Comparison of ENCODE assay signal across 16 cellular contexts in the genomic region with DNA sequence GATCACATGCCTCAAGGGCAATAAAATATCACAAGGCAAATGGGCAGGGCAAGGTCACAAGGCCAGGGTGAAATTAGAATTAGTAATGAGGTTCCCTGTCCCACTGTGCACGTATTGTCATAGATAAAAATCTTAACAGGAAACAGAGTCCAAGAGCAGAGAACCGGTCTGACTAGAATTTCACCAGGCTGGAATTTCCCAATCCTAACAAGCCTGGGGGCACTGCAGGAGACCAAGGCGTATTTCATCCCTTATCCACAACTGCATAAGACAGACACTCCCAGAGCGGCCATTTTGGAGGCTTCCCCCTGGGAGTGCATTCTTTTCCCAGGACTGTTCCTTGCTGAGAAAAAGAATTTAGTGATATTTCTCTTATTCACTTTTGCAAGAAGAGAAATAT. TPM values are rescaled to one million over a fixed set of nuclear protein-coding genes. Genes with fewer than 3 reads are reported as not detected.
DNase-seq lines count a peak whose midpoint lies in the region; ATAC-seq and TF ChIP-seq lines count a peak whose summit lies in the region.
"Had no signal": no experiment of that assay in that cellular context is flagged by ENCODE, and none has a peak within 500 bp of the region (broad histone marks: within the 10 kb centered on the region; RNA-seq: fewer than 3 reads in every experiment).

No MANE protein-coding gene starts in this region.

- H3K4me2 ChIP-seq in mammary epithelial cell (ENCODE audit: insufficient read depth, low read depth, low read length) (no peak overlapping the region), PC-9 (no peak overlapping the region)
- H3K4me2 ChIP-seq: BLaER1 treated with 17β-estradiol and CSF1 and Interleukin-3, amounts not matched to agents 10 nM and 100 nM had no signal

- H3K27me3 Mint-ChIP-seq in endothelial cell (ENCODE audit: unreplicated experiment): peaks cover 2% of the 10 kb centered on the region
- no peaks in the 10 kb centered on the region for H3K27me3 Mint-ChIP-seq in stimulated activated naive CD8-positive, alpha-beta T cell treated with anti-CD3 and anti-CD28 coated beads, Interleukin-15, amount 100 ng/mL, for 72 hours

- H3K79me2 ChIP-seq in mammary epithelial cell (ENCODE audit: insufficient read depth, low read length) (no peaks in the 10 kb centered on the region), PC-9 (ENCODE audit: low read depth) (no peaks in the 10 kb centered on the region)

- H3K9me3 Mint-ChIP-seq in endothelial cell (ENCODE audit: unreplicated experiment): peaks cover 4% of the 10 kb centered on the region
- peaks cover 26 to 45% of the 10 kb centered on the region in 2 donors for H3K9me3 Mint-ChIP-seq in stimulated activated naive CD8-positive, alpha-beta T cell treated with anti-CD3 and anti-CD28 coated beads, Interleukin-15, amount 100 ng/mL, for 72 hours

- H3K36me3 ChIP-seq in mammary epithelial cell (ENCODE audit: insufficient read depth, low read length) (no peaks in the 10 kb centered on the region), breast epithelium (no peaks in the 10 kb centered on the region), PC-9 (ENCODE audit: low read depth) (no peaks in the 10 kb centered on the region), vagina (no peaks in the 10 kb centered on the region), upper lobe of right lung (no peaks in the 10 kb centered on the region)
- H3K36me3 ChIP-seq: BLaER1 treated with 17β-estradiol and CSF1 and Interleukin-3, amounts not matched to agents 10 nM and 100 nM; HAP-1; SJSA1 had no signal

- H3K27ac ChIP-seq in mammary epithelial cell (ENCODE audit: insufficient read depth, low read depth, low read length) (no peak overlapping the region), breast epithelium (no peak overlapping the region), PC-9 (no peak overlapping the region), vagina (no peak overlapping the region), upper lobe of right lung (no peak overlapping the region)
- H3K27ac ChIP-seq: BLaER1 treated with 17β-estradiol and CSF1 and Interleukin-3, amounts not matched to agents 10 nM and 100 nM; SJSA1 had no signal

- H3K27ac Mint-ChIP-seq in endothelial cell (ENCODE audit: unreplicated experiment): peak overlapping the region; percentile 15
- H3K27ac Mint-ChIP-seq in stimulated activated naive CD8-positive, alpha-beta T cell treated with anti-CD3 and anti-CD28 coated beads, Interleukin-15, amount 100 ng/mL, for 72 hours: no peak overlapping the region
- H3K27ac Mint-ChIP-seq: CD8-positive, alpha-beta memory T cell had no signal

- in situ Hi-C loops in mammary epithelial cell (cut with MboI; ENCODE audit: low sequenced_read_pairs in 2 of 2): no loop called here

- POLR2A ChIA-PET in PC-9 (lab: Charles Lee; ENCODE audit: unreplicated experiment): no interaction called here

- BruUV-seq in mammary epithelial cell (replicated peaks; lab: Mats Ljungman, UMichigan): no TSS peak
- no TSS peak for BruUV-seq in PC-9 (replicated peaks; lab: Mats Ljungman, UMichigan)

- H3K9ac ChIP-seq in mammary epithelial cell (ENCODE audit: insufficient read depth, low read length): no peak overlapping the region
- H3K9ac ChIP-seq: BLaER1 treated with 17β-estradiol and CSF1 and Interleukin-3, amounts not matched to agents 10 nM and 100 nM had no signal

- intact Hi-C loops in mammary epithelial cell (cut with micrococcal nuclease): no loop called here
- intact Hi-C loops in breast epithelium (cut with DNase I; ENCODE audit: low total_unique reads): no loop called here
- intact Hi-C loops in PC-9 (cut with micrococcal nuclease; ENCODE audit: unreplicated experiment): no loop called here
- intact Hi-C loops in vagina (cut with DNase I): no loop called here
- intact Hi-C loops in upper lobe of right lung (cut with DNase I): no loop called here

- CTCF ChIA-PET in mammary epithelial cell (lab: Charles Lee; ENCODE audit: low non-redundant PET) (no interaction called here), PC-9 (lab: Charles Lee) (no interaction called here)

- ATAC-seq in stimulated activated naive CD8-positive, alpha-beta T cell treated with anti-CD3 and anti-CD28 coated beads, Interleukin-15, amount 100 ng/mL, for 72 hours: no peak
- ATAC-seq in upper lobe of right lung: no peak

- H3K9me3 ChIP-seq in mammary epithelial cell (replicated peaks; ENCODE audit: insufficient read depth, low read length) (peaks cover 9% of the 10 kb centered on the region), breast epithelium (peaks cover 11 to 33% of the 10 kb centered on the region in 2 donors), PC-9 (ENCODE audit: insufficient read depth, low read depth) (peaks cover 29% of the 10 kb centered on the region), vagina (peaks cover 3% of the 10 kb centered on the region), upper lobe of right lung (peaks cover 7% of the 10 kb centered on the region)
- H3K9me3 ChIP-seq: HAP-1 had no signal

- H2AFZ ChIP-seq in mammary epithelial cell (ENCODE audit: low read depth, low read length): no peak overlapping the region
- no peak overlapping the region for H2AFZ ChIP-seq in PC-9

- H4K20me1 ChIP-seq in mammary epithelial cell (ENCODE audit: insufficient read depth, low read length) (no peaks in the 10 kb centered on the region), PC-9 (ENCODE audit: insufficient read depth) (no peaks in the 10 kb centered on the region)
- H4K20me1 ChIP-seq: BLaER1 treated with 17β-estradiol and CSF1 and Interleukin-3, amounts not matched to agents 10 nM and 100 nM had no signal

- no peaks in the 10 kb centered on the region for H3K27me3 ChIP-seq in mammary epithelial cell (ENCODE audit: insufficient read depth, low read length)
- H3K27me3 ChIP-seq in breast epithelium: no peaks in the 10 kb centered on the region
- H3K27me3 ChIP-seq in PC-9 (ENCODE audit: insufficient read depth, low read depth): no peaks in the 10 kb centered on the region
- H3K27me3 ChIP-seq in vagina: no peaks in the 10 kb centered on the region
- no peaks in the 10 kb centered on the region for H3K27me3 ChIP-seq in upper lobe of right lung
- H3K27me3 ChIP-seq: BLaER1 treated with 17β-estradiol and CSF1 and Interleukin-3, amounts not matched to agents 10 nM and 100 nM; SJSA1 had no signal

- TF ChIP-seq CTCF in mammary epithelial cell (conservative IDR thresholded peaks at IDR 0.05 in 1 of 2, IDR thresholded peaks at IDR 0.05 in 1 of 2; ENCODE audit: extremely low read depth in 1 of 2, insufficient read depth in 1 of 2, low read depth in 1 of 2, low read length in 2 of 2): no peak
- no peak for TF ChIP-seq CTCF in breast epithelium (IDR thresholded peaks at IDR 0.05)
- TF ChIP-seq CTCF in PC-9 (conservative IDR thresholded peaks at IDR 0.05): no peak
- no peak for TF ChIP-seq CTCF in endothelial cell (IDR thresholded peaks at IDR 0.05; ENCODE audit: unreplicated experiment)
- TF ChIP-seq CTCF in vagina (IDR thresholded peaks at IDR 0.05): no peak
- no peak for TF ChIP-seq CTCF in upper lobe of right lung (IDR thresholded peaks at IDR 0.05)

- TF ChIP-seq POLR2A in breast epithelium (IDR thresholded peaks at IDR 0.05): no peak
- no peak for TF ChIP-seq POLR2A in vagina (IDR thresholded peaks at IDR 0.05)

- dilution Hi-C loops in mammary epithelial cell (cut with HindIII; ENCODE audit: low sequenced_read_pairs): no loop called here

- no peak overlapping the region for H3K4me3 Mint-ChIP-seq in endothelial cell (ENCODE audit: unreplicated experiment)
- no peak overlapping the region for H3K4me3 Mint-ChIP-seq in stimulated activated naive CD8-positive, alpha-beta T cell treated with anti-CD3 and anti-CD28 coated beads, Interleukin-15, amount 100 ng/mL, for 72 hours
- H3K4me3 Mint-ChIP-seq: CD8-positive, alpha-beta memory T cell had no signal

- WGBS in mammary epithelial cell (ENCODE audit: low coverage, missing lambda C conversion rate): 0% methylated on average over 1 of the region's 4 CpGs

- H3K4me3 ChIP-seq in mammary epithelial cell (replicated peaks in 1 of 3; ENCODE audit: insufficient read depth in 1 of 3, low read depth in 2 of 3, low read length in 3 of 3): no peak overlapping the region
- no peak overlapping the region for H3K4me3 ChIP-seq in breast epithelium
- no peak overlapping the region for H3K4me3 ChIP-seq in PC-9
- H3K4me3 ChIP-seq in vagina: no peak overlapping the region
- H3K4me3 ChIP-seq in upper lobe of right lung: no peak overlapping the region
- H3K4me3 ChIP-seq: BLaER1 treated with 17β-estradiol and CSF1 and Interleukin-3, amounts not matched to agents 10 nM and 100 nM; HAP-1; SJSA1 had no signal

- peak; percentile 48 for DNase-seq in mammary epithelial cell
- no peak for DNase-seq in breast epithelium (ENCODE audit: low spot score in 2 of 2)
- DNase-seq in PC-9: peak; percentile 17 to 56
- DNase-seq in endothelial cell (ENCODE audit: low spot score): no peak
- no peak for DNase-seq in stimulated activated naive CD8-positive, alpha-beta T cell treated with anti-CD3 and anti-CD28 coated beads, Interleukin-15, amount 100 ng/mL, for 72 hours
- DNase-seq in vagina (ENCODE audit: extremely low spot score in 2 of 2): no peak
- DNase-seq in COLO829 (ENCODE audit: low spot score): no peak
- no peak for DNase-seq in upper lobe of right lung
- DNase-seq: 8988T; CD8-positive, alpha-beta memory T cell; DMS 273 treated with DMSO at 0.1 percent for 48 hours; NCI-H187 treated with DMSO at 0.1 percent for 48 hours; NCI-H748 treated with DMSO at 0.1 percent for 48 hours had no signal

- H3F3A ChIP-seq in PC-9 (ENCODE audit: insufficient read depth, low read depth): 0 out of 2 replicates have a peak, but pooled peaks cover 7% of the 10 kb centered on the region

- peaks cover 5% of the 10 kb centered on the region; the same call in 1 of the 2 replicates for H3K9me2 ChIP-seq in PC-9 (ENCODE audit: insufficient read depth)

- peaks cover 6% of the 10 kb centered on the region for H3K36me3 Mint-ChIP-seq in endothelial cell (ENCODE audit: low read depth, unreplicated experiment)

- no peaks in the 10 kb centered on the region for H3K4me1 ChIP-seq in mammary epithelial cell (ENCODE audit: insufficient read depth, low read length)
- no peaks in the 10 kb centered on the region for H3K4me1 ChIP-seq in breast epithelium
- no peaks in the 10 kb centered on the region for H3K4me1 ChIP-seq in PC-9 (replicated peaks; ENCODE audit: insufficient read depth)
- H3K4me1 ChIP-seq in vagina: no peaks in the 10 kb centered on the region
- no peaks in the 10 kb centered on the region for H3K4me1 ChIP-seq in upper lobe of right lung
- H3K4me1 ChIP-seq: BLaER1 treated with 17β-estradiol and CSF1 and Interleukin-3, amounts not matched to agents 10 nM and 100 nM; HAP-1; SJSA1 had no signal

- no peaks in the 10 kb centered on the region for H3K4me1 Mint-ChIP-seq in endothelial cell (ENCODE audit: unreplicated experiment)
- H3K4me1 Mint-ChIP-seq in stimulated activated naive CD8-positive, alpha-beta T cell treated with anti-CD3 and anti-CD28 coated beads, Interleukin-15, amount 100 ng/mL, for 72 hours: no peaks in the 10 kb centered on the region
- H3K4me1 Mint-ChIP-seq: CD8-positive, alpha-beta memory T cell had no signal

RNA-seq across cellular contexts. Expression of a gene that starts 25.9 kb away (rescaled TPM):
- total RNA-seq in mammary epithelial cell: 10 to 100 TPM in 1 of 2 donors, 1 to 10 TPM in 1; 7.9 to 19.0 TPM
- 2.6 TPM for polyA plus RNA-seq in mammary epithelial cell
- polyA minus RNA-seq in mammary epithelial cell: 1.6 TPM
- 10 to 100 TPM; 14.4 to 27.5 (median 24.9) TPM for total RNA-seq in breast epithelium
- 0.85 and 0.90 TPM in 2 replicates for total RNA-seq in PC-9 (2021)
- total RNA-seq in endothelial cell (ENCODE audit: unreplicated experiment): 17.0 TPM
- total RNA-seq in vagina: 15.2 TPM
- 17.0 TPM for total RNA-seq in upper lobe of right lung

Comparison
In these comparisons a context has a peak if more than half of its experiments do, and no peak if none do; other contexts are left out.
1. DNase-seq: peak in mammary epithelial cell (single experiment) and PC-9 (2 of 2); none in breast epithelium (0 of 2), endothelial cell (single experiment), stimulated activated naive CD8-positive, alpha-beta T cell treated with anti-CD3 and anti-CD28 coated beads, Interleukin-15, amount 100 ng/mL, for 72 hours (0 of 2), vagina (0 of 2), COLO829 (single experiment) and upper lobe of right lung (single experiment).